Comparison of ENCODE assay signal across 30 cellular contexts in the genomic region with DNA sequence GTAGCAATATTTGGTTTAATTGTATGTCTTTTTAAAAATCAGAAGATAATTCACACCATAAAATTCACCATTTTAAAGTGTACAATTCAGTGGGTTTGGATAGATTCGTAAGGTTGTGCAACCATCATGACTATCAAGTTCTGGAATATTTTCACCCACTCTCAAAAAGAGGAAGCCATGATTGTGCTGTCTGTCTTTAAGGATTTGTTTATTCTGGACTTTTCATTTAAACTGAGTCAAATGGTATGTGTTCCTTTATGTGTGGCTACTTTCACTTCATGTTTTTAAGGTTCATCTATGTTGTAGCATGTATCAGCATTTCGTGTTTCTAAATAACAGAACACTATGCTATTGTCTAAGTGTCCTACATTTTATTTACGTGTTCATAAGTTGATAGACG.
DNase-seq lines count a peak whose midpoint lies in the region; ATAC-seq and TF ChIP-seq lines count a peak whose summit lies in the region.
"Had no signal": no experiment of that assay in that cellular context is flagged by ENCODE, and none has a peak within 500 bp of the region (broad histone marks: within the 10 kb centered on the region; RNA-seq: fewer than 3 reads in every experiment).

No MANE protein-coding gene starts in this region.

- H3K27ac ChIP-seq in gastrocnemius medialis: no peak overlapping the region
- H3K27ac ChIP-seq: C4-2B, colonic mucosa, SK-N-MC, uterus had no signal

- H3K27me3 Mint-ChIP-seq in chondrocyte (ENCODE audit: low read depth): peaks cover 27% of the 10 kb centered on the region

- H3K9me3 Mint-ChIP-seq in chondrocyte (ENCODE audit: low read depth): peaks cover 3% of the 10 kb centered on the region
- H3K9me3 Mint-ChIP-seq: activated CD4-positive, alpha-beta memory T cell treated with anti-CD3 and anti-CD28 coated beads, Interleukin-2, amount 10 ng/mL, durations not matched to agents 7 days and 5 days; activated T-helper 17 cell treated with anti-CD3 and anti-CD28 coated beads, Interleukin-2, amount 50 U/mL, for 72 hours; naive thymus-derived CD8-positive, alpha-beta T cell; stimulated activated naive CD8-positive, alpha-beta T cell treated with anti-CD3 and anti-CD28 coated beads, Interleukin-15, amount 100 ng/mL, for 72 hours; T-helper 1 cell treated with Interleukin-12 subunit alpha and Interleukin-12 subunit beta and Interleukin-4 antibody, amounts not matched to agents 30 μg/mL and 1 μg/mL, for 36 hours had no signal

- H3K4me3 ChIP-seq in gastrocnemius medialis: no peak overlapping the region
- H3K4me3 ChIP-seq: colonic mucosa, SK-N-MC, uterus had no signal

- intact Hi-C loops in gastrocnemius medialis (cut with DNase I; ENCODE audit: low total_unique reads): no loop called here

- no peaks in the 10 kb centered on the region for H3K9me3 ChIP-seq in gastrocnemius medialis
- H3K9me3 ChIP-seq: colonic mucosa, uterus had no signal

- no peak for TF ChIP-seq CTCF in gastrocnemius medialis (IDR thresholded peaks at IDR 0.05 in 4 of 5, conservative IDR thresholded peaks at IDR 0.05 in 1 of 5)
- TF ChIP-seq CTCF in chondrocyte (IDR thresholded peaks at IDR 0.05): no peak

- in situ Hi-C loops in gastrocnemius medialis (cut with MboI; ENCODE audit: low sequenced_read_pairs in 4 of 4): loop anchor here in 1 of 4 donors (25.0 kb wide), 1 partner anchor 1368 kb away; no protein-coding TSS in a partner anchor

- no peak for TF ChIP-seq POLR2A in gastrocnemius medialis (IDR thresholded peaks at IDR 0.05)

- no peaks in the 10 kb centered on the region for H3K36me3 ChIP-seq in gastrocnemius medialis
- H3K36me3 ChIP-seq: colonic mucosa, uterus had no signal

- no peaks in the 10 kb centered on the region for H3K36me3 Mint-ChIP-seq in chondrocyte (ENCODE audit: low read depth)
- H3K36me3 Mint-ChIP-seq: mesothelial cell of epicardium; naive thymus-derived CD8-positive, alpha-beta T cell had no signal

- no peaks in the 10 kb centered on the region for H3K27me3 ChIP-seq in gastrocnemius medialis
- H3K27me3 ChIP-seq: colonic mucosa, uterus had no signal

- no peaks in the 10 kb centered on the region for H3K4me1 Mint-ChIP-seq in chondrocyte (ENCODE audit: low read depth)
- H3K4me1 Mint-ChIP-seq: activated CD4-positive, alpha-beta memory T cell treated with anti-CD3 and anti-CD28 coated beads, Interleukin-2, amount 10 ng/mL, durations not matched to agents 7 days and 5 days; activated T-helper 17 cell treated with anti-CD3 and anti-CD28 coated beads, Interleukin-2, amount 50 U/mL, for 72 hours; naive thymus-derived CD8-positive, alpha-beta T cell; stimulated activated naive CD8-positive, alpha-beta T cell treated with anti-CD3 and anti-CD28 coated beads, Interleukin-15, amount 100 ng/mL, for 72 hours had no signal

- DNase-seq in MV-4-11 (lab: John Stamatoyannopoulos, UW) (peak; percentile 86), medulla oblongata (ENCODE audit: extremely low spot score) (peak; percentile 42), retina (no peak), gastrocnemius medialis (no peak), chondrocyte (ENCODE audit: low spot score) (no peak)
- DNase-seq: activated CD4-positive, alpha-beta memory T cell treated with anti-CD3 and anti-CD28 coated beads, Interleukin-2, amount 10 ng/mL, durations not matched to agents 7 days and 5 days; activated CD8-positive, alpha-beta memory T cell treated with anti-CD3 and anti-CD28 coated beads, Interleukin-2, amount 50 U/mL, for 48 hours; activated naive CD4-positive, alpha-beta T cell treated with anti-CD3 and anti-CD28 coated beads, Interleukin-2, amount 50 U/mL, for 16 hours; amniotic stem cell; colonic mucosa; effector memory CD4-positive, alpha-beta T cell; islet precursor cell; Kasumi-1; left ventricle myocardium superior; naive thymus-derived CD8-positive, alpha-beta T cell; NCI-H1105 treated with DMSO at 0.1 percent for 48 hours; NCI-H2029; NCI-H226; occipital lobe; stimulated activated CD8-positive, alpha-beta memory T cell treated with anti-CD3 and anti-CD28 coated beads, Interleukin-4, amount 100 ng/mL, for 48 hours; stimulated activated naive CD8-positive, alpha-beta T cell treated with anti-CD3 and anti-CD28 coated beads, Interleukin-15, amount 100 ng/mL, for 72 hours; uterus had no signal

- no peak overlapping the region for H3K27ac Mint-ChIP-seq in chondrocyte (ENCODE audit: unreplicated experiment)
- H3K27ac Mint-ChIP-seq: activated CD4-positive, alpha-beta memory T cell treated with anti-CD3 and anti-CD28 coated beads, Interleukin-2, amount 10 ng/mL, durations not matched to agents 7 days and 5 days; activated T-helper 17 cell treated with anti-CD3 and anti-CD28 coated beads, Interleukin-2, amount 50 U/mL, for 72 hours; mesothelial cell of epicardium; naive thymus-derived CD8-positive, alpha-beta T cell; stimulated activated naive CD8-positive, alpha-beta T cell treated with anti-CD3 and anti-CD28 coated beads, Interleukin-15, amount 100 ng/mL, for 72 hours; T-helper 1 cell treated with Interleukin-12 subunit alpha and Interleukin-12 subunit beta and Interleukin-4 antibody, amounts not matched to agents 30 μg/mL and 1 μg/mL, for 36 hours had no signal

- H3K4me1 ChIP-seq in gastrocnemius medialis: no peaks in the 10 kb centered on the region
- H3K4me1 ChIP-seq: colonic mucosa, uterus had no signal

- peak; percentile 80 for ATAC-seq in GM18868 (IDR thresholded peaks at IDR 0.05; ENCODE audit: unreplicated experiment)
- peak; percentile 73 for ATAC-seq in HG02852 (IDR thresholded peaks at IDR 0.05; ENCODE audit: unreplicated experiment)
- no peak for ATAC-seq in gastrocnemius medialis
- ATAC-seq: activated CD4-positive, CD25-positive, alpha-beta regulatory T cell treated with anti-CD3 and anti-CD28 coated beads, Interleukin-2, amount 50 U/mL, for 24 hours; activated T-helper 17 cell treated with anti-CD3 and anti-CD28 coated beads, Interleukin-2, amount 50 U/mL, for 72 hours; left ventricle myocardium superior; naive thymus-derived CD8-positive, alpha-beta T cell; stimulated activated naive CD8-positive, alpha-beta T cell treated with anti-CD3 and anti-CD28 coated beads, Interleukin-15, amount 100 ng/mL, for 72 hours had no signal

- H3K4me3 Mint-ChIP-seq in chondrocyte (ENCODE audit: unreplicated experiment): no peak overlapping the region
- H3K4me3 Mint-ChIP-seq: activated CD4-positive, alpha-beta memory T cell treated with anti-CD3 and anti-CD28 coated beads, Interleukin-2, amount 10 ng/mL, durations not matched to agents 7 days and 5 days; activated T-helper 17 cell treated with anti-CD3 and anti-CD28 coated beads, Interleukin-2, amount 50 U/mL, for 72 hours; mesothelial cell of epicardium; naive thymus-derived CD8-positive, alpha-beta T cell; stimulated activated naive CD8-positive, alpha-beta T cell treated with anti-CD3 and anti-CD28 coated beads, Interleukin-15, amount 100 ng/mL, for 72 hours; T-helper 1 cell treated with Interleukin-12 subunit alpha and Interleukin-12 subunit beta and Interleukin-4 antibody, amounts not matched to agents 30 μg/mL and 1 μg/mL, for 36 hours had no signal

Comparison
In these comparisons a context has a peak if more than half of its experiments do, and no peak if none do; other contexts are left out.
1. ATAC-seq: peak in GM18868 (single experiment) and HG02852 (single experiment); none in gastrocnemius medialis (0 of 2).
2. DNase-seq: peak in MV-4-11 (single experiment) and medulla oblongata (single experiment); none in retina (single experiment), gastrocnemius medialis (0 of 2) and chondrocyte (single experiment).